Comparison of ENCODE assay signal across 4 cellular contexts in genomic region chrX:40623665-40624064, GRCh38. TPM values are rescaled to one million over a fixed set of nuclear protein-coding genes. Genes with fewer than 3 reads are reported as not detected.
"Had no signal": no experiment of that assay in that cellular context is flagged by ENCODE, and none has a peak within 500 bp of the region (broad histone marks: within the 10 kb centered on the region; RNA-seq: fewer than 3 reads in every experiment).

No MANE protein-coding gene starts in this region.

- ATAC-seq: GM12878 had no signal

- H3K4me3 ChIP-seq: GM12878 had no signal

- DNase-seq: GDM1, GF-D8 had no signal

RNA-seq across cellular contexts. Expression of gene MPC1L, which starts 0.4 kb away (rescaled TPM):
- total RNA-seq: G401, GM12878 had no signal
- polyA plus RNA-seq: GM12878 had no signal
